In genomic region chr1:51433269-51433971, GRCh38 we compare ENCODE assay signal across 8 cellular contexts.
DNase-seq lines count a peak whose midpoint lies in the region; ATAC-seq and TF ChIP-seq lines count a peak whose summit lies in the region.

No MANE protein-coding gene starts in this region.

- peak; percentile 47 for ATAC-seq in HG03108 (IDR thresholded peaks at IDR 0.05; ENCODE audit: unreplicated experiment)
- ATAC-seq in activated naive CD8-positive, alpha-beta T cell treated with anti-CD3 and anti-CD28 coated beads, Interleukin-2, amount 10 ng/mL, durations not matched to agents 7 days and 5 days (ENCODE audit: low read depth) = no peak
- peak; percentile 41 for ATAC-seq in lung (ENCODE audit: insufficient read depth, low FRiP score)
- ATAC-seq in HG03442 (IDR thresholded peaks at IDR 0.05; ENCODE audit: unreplicated experiment) = no peak

- H3K9me3 ChIP-seq in lung (ENCODE audit: control insufficient read depth in 2 of 2, insufficient read depth in 1 of 2, low read length in 1 of 2) = peaks cover 0 to 2% of the 10 kb centered on the region in 2 donors

- H3K4me1 Mint-ChIP-seq in CD14-positive monocyte = peaks cover 24% of the 10 kb centered on the region
- peaks cover 19% of the 10 kb centered on the region for H3K4me1 Mint-ChIP-seq in activated naive CD8-positive, alpha-beta T cell treated with anti-CD3 and anti-CD28 coated beads, Interleukin-2, amount 10 ng/mL, durations not matched to agents 7 days and 5 days
- H3K4me1 Mint-ChIP-seq in chondrocyte (ENCODE audit: low read depth) = peaks cover 8% of the 10 kb centered on the region

- no peak overlapping the region for H3K4me3 ChIP-seq in lung

- peak overlapping the region in 1 of 2 donors; percentile 53 for H3K27ac ChIP-seq in lung (ENCODE audit: low read depth in 1 of 2, low read length in 1 of 2)

- TF ChIP-seq CTCF in CD14-positive monocyte (IDR thresholded peaks at IDR 0.05) (no peak), lung (IDR thresholded peaks at IDR 0.05; ENCODE audit: control extremely low read depth, extremely low read depth) (no peak), chondrocyte (IDR thresholded peaks at IDR 0.05) (no peak)

- H3K4me3 Mint-ChIP-seq in CD14-positive monocyte (peak overlapping the region in 1 of 2 donors; percentile 49), chondrocyte (ENCODE audit: unreplicated experiment) (no peak overlapping the region)
- H3K4me3 Mint-ChIP-seq in activated naive CD8-positive, alpha-beta T cell treated with anti-CD3 and anti-CD28 coated beads, Interleukin-2, amount 10 ng/mL, durations not matched to agents 7 days and 5 days = peak overlapping the region; percentile 28

- POLR2A ChIA-PET in activated naive CD8-positive, alpha-beta T cell treated with anti-CD3 and anti-CD28 coated beads, Interleukin-2, amount 10 ng/mL, durations not matched to agents 7 days and 5 days (lab: Charles Lee) = no interaction called here

- intact Hi-C loops in CD14-positive monocyte (cut with micrococcal nuclease) = no loop called here

- H3K4me1 ChIP-seq in lung (ENCODE audit: control insufficient read depth in 2 of 2, insufficient read depth in 2 of 2, low read length in 2 of 2) = peaks cover 1 to 6% of the 10 kb centered on the region in 2 donors

- DNase-seq in CD14-positive monocyte (ENCODE audit: low spot score) (no peak), lung (ENCODE audit: low spot score) (no peak), chondrocyte (ENCODE audit: low spot score) (no peak), GDM1 (lab: John Stamatoyannopoulos, UW) (no peak)
- no peak for DNase-seq in activated naive CD8-positive, alpha-beta T cell treated with anti-CD3 and anti-CD28 coated beads, Interleukin-2, amount 10 ng/mL, durations not matched to agents 7 days and 5 days
- no peak for DNase-seq in stimulated activated CD4-positive, alpha-beta T cell treated with anti-CD3 and anti-CD28 coated beads, Interleukin-15, amount 100 ng/mL, for 24 hours

- peaks cover 10 to 16% of the 10 kb centered on the region in 2 donors for H3K36me3 ChIP-seq in lung (ENCODE audit: control insufficient read depth in 2 of 2, insufficient read depth in 2 of 2, low read length in 2 of 2)

- no peaks in the 10 kb centered on the region for H3K27me3 Mint-ChIP-seq in CD14-positive monocyte (ENCODE audit: low read depth in 3 of 3)
- H3K27me3 Mint-ChIP-seq in activated naive CD8-positive, alpha-beta T cell treated with anti-CD3 and anti-CD28 coated beads, Interleukin-2, amount 10 ng/mL, durations not matched to agents 7 days and 5 days = no peaks in the 10 kb centered on the region
- H3K27me3 Mint-ChIP-seq in chondrocyte (ENCODE audit: low read depth) = no peaks in the 10 kb centered on the region

- H3K27ac Mint-ChIP-seq in CD14-positive monocyte = peak overlapping the region; percentile 56 to 82 (median 69)
- H3K27ac Mint-ChIP-seq in activated naive CD8-positive, alpha-beta T cell treated with anti-CD3 and anti-CD28 coated beads, Interleukin-2, amount 10 ng/mL, durations not matched to agents 7 days and 5 days = peak overlapping the region; percentile 17
- H3K27ac Mint-ChIP-seq in chondrocyte (ENCODE audit: unreplicated experiment) = no peak overlapping the region

- no peaks in the 10 kb centered on the region for H3K27me3 ChIP-seq in lung (ENCODE audit: control insufficient read depth, insufficient read depth)

- H3K36me3 Mint-ChIP-seq in CD14-positive monocyte = peaks cover 28 to 52% of the 10 kb centered on the region in 2 donors
- H3K36me3 Mint-ChIP-seq in activated naive CD8-positive, alpha-beta T cell treated with anti-CD3 and anti-CD28 coated beads, Interleukin-2, amount 10 ng/mL, durations not matched to agents 7 days and 5 days = peaks cover 35% of the 10 kb centered on the region
- peaks cover 17% of the 10 kb centered on the region for H3K36me3 Mint-ChIP-seq in chondrocyte (ENCODE audit: low read depth)

- WGBS in lung, 2 donors = 59 to 68% methylated on average over 4 of the region's 4 CpGs

- H3K9me3 Mint-ChIP-seq in CD14-positive monocyte = peaks cover 0 to 7% (median 0%) of the 10 kb centered on the region in 7 donors
- peaks cover 1% of the 10 kb centered on the region for H3K9me3 Mint-ChIP-seq in activated naive CD8-positive, alpha-beta T cell treated with anti-CD3 and anti-CD28 coated beads, Interleukin-2, amount 10 ng/mL, durations not matched to agents 7 days and 5 days
- H3K9me3 Mint-ChIP-seq in chondrocyte (ENCODE audit: low read depth) = no peaks in the 10 kb centered on the region

Comparison
In these comparisons a context has a peak if more than half of its experiments do, and no peak if none do; other contexts are left out.
1. ATAC-seq: peak in HG03108 (single experiment) and lung (single experiment); none in activated naive CD8-positive, alpha-beta T cell treated with anti-CD3 and anti-CD28 coated beads, Interleukin-2, amount 10 ng/mL, durations not matched to agents 7 days and 5 days (single experiment) and HG03442 (single experiment).